8 cellular contexts compared by ENCODE assay signal in the genomic region with DNA sequence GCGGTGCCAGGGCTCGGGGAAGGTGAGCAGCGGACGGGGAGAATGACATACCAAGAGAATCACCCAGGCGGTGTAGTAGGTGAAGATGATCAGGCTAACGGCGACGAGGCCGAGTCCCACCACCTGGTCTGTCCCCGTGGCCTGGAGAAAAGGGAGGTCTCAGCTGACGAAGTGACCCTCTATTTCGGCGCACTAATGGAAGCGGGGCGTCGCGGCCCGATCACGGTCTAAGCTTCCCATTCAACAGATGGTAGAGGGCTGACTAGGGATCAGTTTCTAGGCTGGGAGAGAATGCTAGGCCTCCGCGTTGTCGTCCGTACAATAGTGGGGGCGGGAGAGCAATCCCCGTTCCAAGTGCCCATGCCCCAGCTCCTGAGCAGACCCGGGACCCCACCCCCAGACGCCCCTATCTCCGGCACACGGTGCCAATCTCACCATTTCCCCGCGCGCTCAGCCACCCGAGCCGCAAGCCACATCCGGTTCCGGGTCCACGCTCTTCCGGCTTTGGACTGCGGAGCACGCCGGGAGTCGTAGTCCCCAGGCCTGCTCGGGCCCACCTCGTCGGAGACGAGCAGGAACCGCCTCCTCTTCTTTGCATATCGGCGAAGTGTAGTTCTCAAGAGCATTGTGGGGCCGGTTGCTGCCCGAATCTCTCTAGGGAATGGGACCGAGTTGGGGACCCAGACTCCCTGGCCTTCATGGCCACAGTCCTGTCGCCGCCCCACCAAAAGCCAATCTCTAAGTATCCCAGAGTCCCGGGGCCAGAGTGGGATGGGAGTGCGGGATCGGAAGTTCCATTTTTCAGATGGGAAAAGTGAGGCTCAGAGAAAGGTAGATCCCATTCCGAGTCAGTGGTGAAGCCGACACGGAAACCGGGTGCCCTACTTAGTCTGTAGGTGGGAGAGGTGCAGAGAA. TPM values are rescaled to one million over a fixed set of nuclear protein-coding genes. Genes with fewer than 3 reads are reported as not detected.
A peak's percentile ranks its signal among the peaks of the same experiment; 100 is the strongest.
DNase-seq lines count a peak whose midpoint lies in the region; ATAC-seq lines count a peak whose summit lies in the region.

DPM2 (minus strand) TSS at position 472 of the 915 bp plus-strand sequence; CDS start at position 438, 34 bp downstream.

- peak within 1 kb of the TSS; percentile 84 for H4K91ac ChIP-seq in mesenchymal stem cell (ENCODE audit: low read length)

- H3K36me3 ChIP-seq in endocrine pancreas (ENCODE audit: control insufficient read depth, insufficient read depth, low read length): no peaks in the 10 kb centered on the region
- peaks cover 31 to 38% of the 10 kb centered on the region in 2 experiments for H3K36me3 ChIP-seq in mesenchymal stem cell (ENCODE audit: control insufficient read depth in 1 of 2, insufficient read depth in 2 of 2, low read depth in 1 of 2, low read length in 2 of 2)

- H4K8ac ChIP-seq in mesenchymal stem cell (ENCODE audit: low read length): peak within 1 kb of the TSS; percentile 94

- H3K4me1 ChIP-seq in endocrine pancreas (ENCODE audit: control insufficient read depth, insufficient read depth, low read length) (no peaks in the 10 kb centered on the region), mesenchymal stem cell (ENCODE audit: control insufficient read depth, insufficient read depth, low read depth, low read length) (peaks cover 28% of the 10 kb centered on the region)

- no peak within 1 kb of the TSS for H2BK15ac ChIP-seq in mesenchymal stem cell (ENCODE audit: low read depth, poor library complexity, severe bottlenecking)

- peaks cover 19% of the 10 kb centered on the region for H3K79me1 ChIP-seq in mesenchymal stem cell (replicated peaks; ENCODE audit: low read length, poor library complexity, severe bottlenecking)

- H3K4me2 ChIP-seq in mesenchymal stem cell (ENCODE audit: low read length, poor library complexity, severe bottlenecking): peak within 1 kb of the TSS; percentile 83

- H2BK5ac ChIP-seq in mesenchymal stem cell (ENCODE audit: low read depth, low read length, poor library complexity, severe bottlenecking): peak within 1 kb of the TSS; percentile 10

- H3K9ac ChIP-seq in endocrine pancreas (ENCODE audit: control insufficient read depth, insufficient read depth, low read length) (peak within 1 kb of the TSS; percentile 80), mesenchymal stem cell (ENCODE audit: low read length) (peak within 1 kb of the TSS; percentile 96)

- H3K4ac ChIP-seq in mesenchymal stem cell (ENCODE audit: low read depth in 1 of 2, low read length in 2 of 2): peak within 1 kb of the TSS; percentile 40 to 88

- peak; percentile 92 for ATAC-seq in GM19372 (IDR thresholded peaks at IDR 0.05; ENCODE audit: low read depth, unreplicated experiment)
- peak; percentile 88 for ATAC-seq in HG03521 (IDR thresholded peaks at IDR 0.05; ENCODE audit: unreplicated experiment)

- DNase-seq in CD1c-positive myeloid dendritic cell (ENCODE audit: extremely low spot score) (peak; percentile 89), NOMO-1 (lab: John Stamatoyannopoulos, UW; ENCODE audit: unreplicated experiment in 2 of 2) (peak; percentile 78 to 87), mesenchymal stem cell (peak; percentile 86)
- peak; percentile 74 to 78 for DNase-seq in activated CD8-positive, alpha-beta memory T cell treated with anti-CD3 and anti-CD28 coated beads for 4 hours (ENCODE audit: low read depth in 2 of 2)
- peak; percentile 75 for DNase-seq in stimulated activated CD8-positive, alpha-beta memory T cell treated with anti-CD3 and anti-CD28 coated beads, Interleukin-12 subunit alpha, Interleukin-12 subunit beta, amount 100 ng/mL, for 1 hour (ENCODE audit: low read depth)

- no peak within 1 kb of the TSS for H2BK12ac ChIP-seq in mesenchymal stem cell (ENCODE audit: low read length in 2 of 2)

- H3K14ac ChIP-seq in mesenchymal stem cell (ENCODE audit: low read length in 2 of 2): peak within 1 kb of the TSS in 1 of 2 experiments; percentile 77

- H2AK5ac ChIP-seq in mesenchymal stem cell (ENCODE audit: low read length, severe bottlenecking): peak within 1 kb of the TSS; percentile 37

- H3K27me3 ChIP-seq in endocrine pancreas (ENCODE audit: control insufficient read depth, insufficient read depth, low read length) (no peaks in the 10 kb centered on the region), mesenchymal stem cell (ENCODE audit: control insufficient read depth in 1 of 2, insufficient read depth in 1 of 2, low read length in 2 of 2) (no peaks in the 10 kb centered on the region)

- peak within 1 kb of the TSS; percentile 48 for H3K4me3 ChIP-seq in endocrine pancreas (ENCODE audit: control insufficient read depth, insufficient read depth, low read length)
- peak within 1 kb of the TSS; percentile 77 to 99 for H3K4me3 ChIP-seq in mesenchymal stem cell (ENCODE audit: insufficient read depth in 1 of 2, low read depth in 1 of 2, low read length in 2 of 2)

- 5% methylated on average over 59 of the region's 61 CpGs for WGBS in mesenchymal stem cell

- H3K27ac ChIP-seq in mesenchymal stem cell (ENCODE audit: low read length, poor library complexity, severe bottlenecking): peak within 1 kb of the TSS; percentile 8

- no peak within 1 kb of the TSS for H3K23ac ChIP-seq in mesenchymal stem cell (ENCODE audit: low read length in 2 of 2)

- H2AFZ ChIP-seq in mesenchymal stem cell (ENCODE audit: low read depth, low read length): peak within 1 kb of the TSS; percentile 0

- no peaks in the 10 kb centered on the region for H3K9me3 ChIP-seq in endocrine pancreas (ENCODE audit: control insufficient read depth, low read length)
- H3K9me3 ChIP-seq in mesenchymal stem cell (ENCODE audit: control insufficient read depth, low read length): no peaks in the 10 kb centered on the region

- no peak within 1 kb of the TSS for H2BK120ac ChIP-seq in mesenchymal stem cell (ENCODE audit: low read depth, low read length)

- peak within 1 kb of the TSS; percentile 40 to 55 for H3K18ac ChIP-seq in mesenchymal stem cell (ENCODE audit: low read depth in 1 of 2, low read length in 2 of 2)

RNA-seq across cellular contexts. Expression of gene DPM2, which starts in this region (rescaled TPM):
- polyA plus RNA-seq in mesenchymal stem cell (2013, experiment 1 of 2): 29.7 TPM
- polyA plus RNA-seq in mesenchymal stem cell (2013, experiment 2 of 2): 30.1 TPM

Comparison
In these comparisons a context has a peak if more than half of its experiments do, and no peak if none do; other contexts are left out.
1. Peak in every context shown above with its lines: DNase-seq, ATAC-seq, H3K4me3 ChIP-seq and H3K27ac ChIP-seq.